In genomic region chr12:6471992-6472366, GRCh38 we compare ENCODE assay signal across 17 cellular contexts. TPM values are rescaled to one million over a fixed set of nuclear protein-coding genes. Genes with fewer than 3 reads are reported as not detected.
DNase-seq lines count a peak whose midpoint lies in the region; ATAC-seq, FAIRE-seq and TF ChIP-seq lines count a peak whose summit lies in the region.
"Had no signal": no experiment of that assay in that cellular context is flagged by ENCODE, and none has a peak within 500 bp of the region (broad histone marks: within the 10 kb centered on the region; RNA-seq: fewer than 3 reads in every experiment).

No MANE protein-coding gene starts in this region.

- H3K27ac ChIP-seq in astrocyte (ENCODE audit: low read depth, low read length), result no peak overlapping the region
- H3K27ac ChIP-seq in naive thymus-derived CD4-positive, alpha-beta T cell (ENCODE audit: low read depth, low read length), result no peak overlapping the region
- no peak overlapping the region for H3K27ac ChIP-seq in stomach

- H2AFZ ChIP-seq in astrocyte (ENCODE audit: low read depth, low read length), result no peak overlapping the region

- H3K27me3 ChIP-seq in astrocyte (ENCODE audit: insufficient read depth, low read length) (no peaks in the 10 kb centered on the region), stomach (no peaks in the 10 kb centered on the region)
- no peaks in the 10 kb centered on the region for H3K27me3 ChIP-seq in naive thymus-derived CD4-positive, alpha-beta T cell (ENCODE audit: control insufficient read depth in 2 of 2, insufficient read depth in 2 of 2, low read length in 2 of 2)
- H3K27me3 ChIP-seq: heart right ventricle, left lung, neutrophil had no signal

- H3K4me2 ChIP-seq in astrocyte (ENCODE audit: low read length), result no peak overlapping the region

- no peak for ATAC-seq in naive thymus-derived CD4-positive, alpha-beta T cell
- ATAC-seq in GM18907 (IDR thresholded peaks at IDR 0.05; ENCODE audit: unreplicated experiment), result no peak
- ATAC-seq: effector memory CD8-positive, alpha-beta T cell; heart right ventricle; left lung had no signal

- TF ChIP-seq POLR2A in stomach (IDR thresholded peaks at IDR 0.05), result no peak

- H3K9me3 Mint-ChIP-seq in astrocyte (ENCODE audit: unreplicated experiment) (peaks cover 2% of the 10 kb centered on the region), progenitor cell of endocrine pancreas (ENCODE audit: low read depth) (peaks cover 4% of the 10 kb centered on the region)
- H3K9me3 Mint-ChIP-seq in naive thymus-derived CD4-positive, alpha-beta T cell, result no peaks in the 10 kb centered on the region
- H3K9me3 Mint-ChIP-seq: activated T-cell treated with anti-CD3 and anti-CD28 coated beads, Interleukin-2, amount 50 U/mL, for 24 hours; effector memory CD8-positive, alpha-beta T cell had no signal

- H3K36me3 ChIP-seq in astrocyte (ENCODE audit: insufficient read depth, low read length) (no peaks in the 10 kb centered on the region), stomach (no peaks in the 10 kb centered on the region)
- no peaks in the 10 kb centered on the region for H3K36me3 ChIP-seq in naive thymus-derived CD4-positive, alpha-beta T cell (ENCODE audit: control insufficient read depth in 2 of 3, insufficient read depth in 3 of 3, low read length in 3 of 3)
- H3K36me3 ChIP-seq: heart right ventricle had no signal

- H3K4me3 ChIP-seq in astrocyte (ENCODE audit: insufficient read depth, low read depth, low read length), result no peak overlapping the region
- no peak overlapping the region for H3K4me3 ChIP-seq in naive thymus-derived CD4-positive, alpha-beta T cell (ENCODE audit: low read length)
- no peak overlapping the region for H3K4me3 ChIP-seq in stomach

- no peak for TF ChIP-seq EP300 in stomach (IDR thresholded peaks at IDR 0.05)

- no peaks in the 10 kb centered on the region for H3K27me3 Mint-ChIP-seq in astrocyte (ENCODE audit: low read depth, unreplicated experiment)
- H3K27me3 Mint-ChIP-seq in naive thymus-derived CD4-positive, alpha-beta T cell, result peaks cover 0 to 8% (median 0%) of the 10 kb centered on the region in 5 donors
- H3K27me3 Mint-ChIP-seq in progenitor cell of endocrine pancreas, result peaks cover 40% of the 10 kb centered on the region
- H3K27me3 Mint-ChIP-seq: activated T-cell treated with anti-CD3 and anti-CD28 coated beads, Interleukin-2, amount 50 U/mL, for 24 hours; effector memory CD8-positive, alpha-beta T cell had no signal

- peak overlapping the region; percentile 94 for H3K4me3 Mint-ChIP-seq in astrocyte (ENCODE audit: unreplicated experiment)
- H3K4me3 Mint-ChIP-seq in naive thymus-derived CD4-positive, alpha-beta T cell, result peak overlapping the region in 7 of 10 donors; percentile 0 to 95 (median 30)
- no peak overlapping the region for H3K4me3 Mint-ChIP-seq in progenitor cell of endocrine pancreas (ENCODE audit: low read depth)

- peaks cover 4% of the 10 kb centered on the region for H3K36me3 Mint-ChIP-seq in astrocyte (ENCODE audit: low read depth, unreplicated experiment)
- H3K36me3 Mint-ChIP-seq in naive thymus-derived CD4-positive, alpha-beta T cell, result peaks cover 0 to 26% (median 8%) of the 10 kb centered on the region in 5 donors
- H3K36me3 Mint-ChIP-seq in progenitor cell of endocrine pancreas (ENCODE audit: insufficient read depth), result peaks cover 2% of the 10 kb centered on the region

- DNase-seq in CD1c-positive myeloid dendritic cell (ENCODE audit: extremely low spot score) (peak; percentile 41), HCEC 1CT (peak; percentile 54), astrocyte (ENCODE audit: low read depth) (no peak), progenitor cell of endocrine pancreas (ENCODE audit: low spot score, unreplicated experiment) (no peak), HPDE6-E6E7 (ENCODE audit: extremely low spot score) (no peak), stomach (no peak)
- DNase-seq in naive thymus-derived CD4-positive, alpha-beta T cell, result no peak
- DNase-seq: activated T-cell treated with anti-CD3 and anti-CD28 coated beads, Interleukin-2, amount 50 U/mL, for 24 hours; effector memory CD8-positive, alpha-beta T cell; heart right ventricle; Kasumi-1; left lung; NCI-H2081 had no signal

- intact Hi-C loops in naive thymus-derived CD4-positive, alpha-beta T cell (cut with micrococcal nuclease), result loop anchor here (1.0 to 2.0 kb wide), 2 partner anchors 135 to 379 kb away; partner anchors contain the start of genes CDCA3 (in 1 of the 2) and CHD4 (in 1 of the 2)
- intact Hi-C loops in stomach (cut with DNase I; ENCODE audit: low total_unique reads), result no loop called here

- H4K20me1 ChIP-seq in astrocyte (ENCODE audit: insufficient read depth, low read length), result peaks cover 19% of the 10 kb centered on the region

- no peak overlapping the region for H3K27ac Mint-ChIP-seq in astrocyte (ENCODE audit: unreplicated experiment)
- H3K27ac Mint-ChIP-seq in naive thymus-derived CD4-positive, alpha-beta T cell, result peak overlapping the region in 8 of 9 donors; percentile 2 to 96 (median 48)
- H3K27ac Mint-ChIP-seq in progenitor cell of endocrine pancreas, result no peak overlapping the region

- H3K4me1 ChIP-seq in astrocyte (ENCODE audit: insufficient read depth, low read length), result peaks cover 14% of the 10 kb centered on the region
- H3K4me1 ChIP-seq in naive thymus-derived CD4-positive, alpha-beta T cell (ENCODE audit: control insufficient read depth in 2 of 2, insufficient read depth in 2 of 2, low read length in 2 of 2), result peaks cover 27 to 31% of the 10 kb centered on the region in 2 donors
- peaks cover 30 to 39% (median 32%) of the 10 kb centered on the region in 4 donors for H3K4me1 ChIP-seq in stomach

- POLR2A ChIA-PET in naive thymus-derived CD4-positive, alpha-beta T cell (lab: Charles Lee), result interaction anchor here (0.8 to 6.7 kb wide), 9 partner anchors 12 to 96 kb away, joined by 3 to 154 read pairs (median 55); partner anchors contain the start of genes CD27, GAPDH, MRPL51 and NOP2

- CTCF ChIA-PET in naive thymus-derived CD4-positive, alpha-beta T cell (lab: Charles Lee), result interaction anchor here (1.0 to 5.2 kb wide), 2 partner anchors 49 to 61 kb away, joined by 4 to 34 read pairs; no protein-coding TSS in a partner anchor

- 73 to 90% (median 88%) methylated on average over 1 of the region's 1 CpG for WGBS in stomach, 5 donors

- H3K9ac ChIP-seq in astrocyte (ENCODE audit: low read length), result no peak overlapping the region

- H3K9me3 ChIP-seq in astrocyte (ENCODE audit: insufficient read depth, low read depth, low read length), result no peaks in the 10 kb centered on the region
- H3K9me3 ChIP-seq in naive thymus-derived CD4-positive, alpha-beta T cell (ENCODE audit: control insufficient read depth in 2 of 3, low read length in 3 of 3), result no peaks in the 10 kb centered on the region
- H3K9me3 ChIP-seq in stomach, result no peaks in the 10 kb centered on the region
- H3K9me3 ChIP-seq: heart right ventricle, left lung, neutrophil had no signal

- peaks cover 24% of the 10 kb centered on the region for H3K79me2 ChIP-seq in astrocyte (ENCODE audit: insufficient read depth, low read length)

- TF ChIP-seq CTCF in astrocyte (IDR thresholded peaks at IDR 0.05; ENCODE audit: insufficient read depth, low read depth, low read length), result no peak
- TF ChIP-seq CTCF in progenitor cell of endocrine pancreas (IDR thresholded peaks at IDR 0.05; ENCODE audit: unreplicated experiment), result no peak
- no peak for TF ChIP-seq CTCF in stomach (IDR thresholded peaks at IDR 0.05)

- FAIRE-seq in astrocyte (lab: Jason Lieb, UNC), result no peak
- FAIRE-seq: D721Med, TTC549 had no signal

- H3K4me1 Mint-ChIP-seq in astrocyte (ENCODE audit: low read depth, unreplicated experiment) (peaks cover 30% of the 10 kb centered on the region), progenitor cell of endocrine pancreas (ENCODE audit: low read depth) (peaks cover 12% of the 10 kb centered on the region)
- H3K4me1 Mint-ChIP-seq in naive thymus-derived CD4-positive, alpha-beta T cell, result peaks cover 18 to 46% (median 38%) of the 10 kb centered on the region in 7 donors

RNA-seq across cellular contexts. Expression of gene VAMP1, which starts 1.5 kb away (rescaled TPM):
- total RNA-seq in astrocyte, result 21.0 and 23.1 TPM in 2 replicates
- total RNA-seq in naive thymus-derived CD4-positive, alpha-beta T cell, result 100 to 1,000 TPM in 2 of 5 experiments, 10 to 100 TPM in 3; 38.7 to 123 (median 47.9) TPM
- 10 to 100 TPM; 10.9 to 14.0 TPM for polyA plus RNA-seq in naive thymus-derived CD4-positive, alpha-beta T cell
- total RNA-seq in progenitor cell of endocrine pancreas, result 3.6 and 5.5 TPM in 2 replicates
- total RNA-seq in stomach, result 10 to 100 TPM in 2 of 5 donors, 1 to 10 TPM in 3; 1.2 to 16.5 (median 4.8) TPM
- 1 to 10 TPM in 2 of 3 donors, not detected in 1; 2.6 to 8.9 TPM for polyA plus RNA-seq in stomach

RNA-seq across cellular contexts. Expression of gene TAPBPL, which starts 20.1 kb away (rescaled TPM):
- total RNA-seq in astrocyte, result 0.87 and 1.6 TPM in 2 replicates
- total RNA-seq in naive thymus-derived CD4-positive, alpha-beta T cell, result 10 to 100 TPM; 23.0 to 65.4 (median 52.9) TPM
- 100 to 1,000 TPM in 1 of 2 donors, 10 to 100 TPM in 1; 48.7 to 104 TPM for polyA plus RNA-seq in naive thymus-derived CD4-positive, alpha-beta T cell
- 2.4 TPM in 2 replicates for total RNA-seq in progenitor cell of endocrine pancreas
- 100 to 1,000 TPM in 1 of 5 donors, 10 to 100 TPM in 4; 15.2 to 115 (median 40.0) TPM for total RNA-seq in stomach
- 10 to 100 TPM; 13.0 to 15.3 (median 15.1) TPM for polyA plus RNA-seq in stomach

RNA-seq across cellular contexts. Expression of gene MRPL51, which starts 21.1 kb away (rescaled TPM):
- total RNA-seq in astrocyte, result 192 and 202 TPM in 2 replicates
- 100 to 1,000 TPM in 1 of 5 experiments, 10 to 100 TPM in 4; 22.5 to 208 (median 80.9) TPM for total RNA-seq in naive thymus-derived CD4-positive, alpha-beta T cell
- polyA plus RNA-seq in naive thymus-derived CD4-positive, alpha-beta T cell, result 100 to 1,000 TPM; 204 to 220 TPM
- 279 and 297 TPM in 2 replicates for total RNA-seq in progenitor cell of endocrine pancreas
- total RNA-seq in stomach, result 100 to 1,000 TPM in 1 of 5 donors, 10 to 100 TPM in 4; 26.8 to 146 (median 50.7) TPM
- 100 to 1,000 TPM; 108 to 143 (median 128) TPM for polyA plus RNA-seq in stomach

RNA-seq across cellular contexts. Expression of gene NCAPD2, which starts 21.9 kb away (rescaled TPM):
- 18.6 and 21.1 TPM in 2 replicates for total RNA-seq in astrocyte
- 100 to 1,000 TPM in 1 of 5 experiments, 10 to 100 TPM in 4; 30.3 to 121 (median 38.4) TPM for total RNA-seq in naive thymus-derived CD4-positive, alpha-beta T cell
- polyA plus RNA-seq in naive thymus-derived CD4-positive, alpha-beta T cell, result 10 to 100 TPM; 24.4 to 46.7 TPM
- total RNA-seq in progenitor cell of endocrine pancreas, result 97.4 and 99.1 TPM in 2 replicates
- 100 to 1,000 TPM in 1 of 5 donors, 10 to 100 TPM in 4; 15.4 to 105 (median 17.9) TPM for total RNA-seq in stomach
- 10 to 100 TPM in 1 of 3 donors, 1 to 10 TPM in 2; 8.3 to 18.3 (median 9.7) TPM for polyA plus RNA-seq in stomach

RNA-seq across cellular contexts. Expression of gene CD27, which starts 27.2 kb away (rescaled TPM):
- total RNA-seq in astrocyte (not detected in 2 replicates), progenitor cell of endocrine pancreas (not detected in 2 replicates), stomach (1 to 10 TPM in 1 of 5 donors, under 1 TPM in 1, not detected in 3; 0.92 to 8.7 TPM)
- total RNA-seq in naive thymus-derived CD4-positive, alpha-beta T cell, result 100 to 1,000 TPM in 4 of 5 experiments, 10 to 100 TPM in 1; 74.1 to 217 (median 130) TPM
- polyA plus RNA-seq in naive thymus-derived CD4-positive, alpha-beta T cell, result 100 to 1,000 TPM; 560 to 590 TPM
- 1 to 10 TPM; 1.7 to 5.8 (median 3.2) TPM for polyA plus RNA-seq in stomach

Comparison
In these comparisons a context has a peak if more than half of its experiments do, and no peak if none do; other contexts are left out.
1. DNase-seq: peak in CD1c-positive myeloid dendritic cell (single experiment) and HCEC 1CT (single experiment); none in astrocyte (single experiment), naive thymus-derived CD4-positive, alpha-beta T cell (0 of 9), progenitor cell of endocrine pancreas (single experiment), HPDE6-E6E7 (single experiment) and stomach (single experiment).
2. H3K27ac Mint-ChIP-seq: peak in naive thymus-derived CD4-positive, alpha-beta T cell (8 of 9); none in astrocyte (single experiment) and progenitor cell of endocrine pancreas (single experiment).